ENCODE assay signal across 1 cellular context in the genomic region with DNA sequence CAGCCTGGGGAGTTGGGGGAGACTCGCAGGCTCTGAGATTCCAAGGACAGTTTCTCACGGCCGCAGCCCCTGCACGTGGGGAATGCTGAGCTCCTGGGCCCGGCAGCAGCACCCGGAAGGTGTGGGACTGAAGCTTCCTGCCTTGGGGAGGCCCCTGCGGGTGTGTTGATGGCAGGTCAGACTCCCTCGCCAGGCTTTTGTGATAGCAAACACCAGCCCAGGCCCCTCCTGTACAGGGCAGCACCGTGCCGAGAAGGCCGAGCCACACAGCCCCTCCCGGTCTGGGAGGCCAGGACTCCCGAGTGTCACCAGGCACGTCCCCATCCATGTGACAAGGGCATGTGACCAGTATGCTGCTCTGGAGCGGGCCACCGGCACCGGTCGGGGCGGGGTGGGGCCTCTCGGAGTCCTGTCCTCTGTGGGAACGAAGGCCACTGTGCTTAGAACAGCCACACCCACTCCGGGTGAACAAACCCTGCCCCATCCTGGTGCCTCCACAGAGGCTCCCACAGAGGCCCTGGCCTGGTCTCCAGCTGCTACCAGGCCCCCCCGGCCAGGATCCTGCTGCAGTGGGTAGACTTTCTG.
TF ChIP-seq lines count a peak whose summit lies in the region.

No MANE protein-coding gene starts in this region.

TF ChIP-seq in K562, 482 proteins besides CTCF, POLR2A, EP300 and RAD21 (continued from another document and continues in another):
- TF ChIP-seq, protein P1, sequence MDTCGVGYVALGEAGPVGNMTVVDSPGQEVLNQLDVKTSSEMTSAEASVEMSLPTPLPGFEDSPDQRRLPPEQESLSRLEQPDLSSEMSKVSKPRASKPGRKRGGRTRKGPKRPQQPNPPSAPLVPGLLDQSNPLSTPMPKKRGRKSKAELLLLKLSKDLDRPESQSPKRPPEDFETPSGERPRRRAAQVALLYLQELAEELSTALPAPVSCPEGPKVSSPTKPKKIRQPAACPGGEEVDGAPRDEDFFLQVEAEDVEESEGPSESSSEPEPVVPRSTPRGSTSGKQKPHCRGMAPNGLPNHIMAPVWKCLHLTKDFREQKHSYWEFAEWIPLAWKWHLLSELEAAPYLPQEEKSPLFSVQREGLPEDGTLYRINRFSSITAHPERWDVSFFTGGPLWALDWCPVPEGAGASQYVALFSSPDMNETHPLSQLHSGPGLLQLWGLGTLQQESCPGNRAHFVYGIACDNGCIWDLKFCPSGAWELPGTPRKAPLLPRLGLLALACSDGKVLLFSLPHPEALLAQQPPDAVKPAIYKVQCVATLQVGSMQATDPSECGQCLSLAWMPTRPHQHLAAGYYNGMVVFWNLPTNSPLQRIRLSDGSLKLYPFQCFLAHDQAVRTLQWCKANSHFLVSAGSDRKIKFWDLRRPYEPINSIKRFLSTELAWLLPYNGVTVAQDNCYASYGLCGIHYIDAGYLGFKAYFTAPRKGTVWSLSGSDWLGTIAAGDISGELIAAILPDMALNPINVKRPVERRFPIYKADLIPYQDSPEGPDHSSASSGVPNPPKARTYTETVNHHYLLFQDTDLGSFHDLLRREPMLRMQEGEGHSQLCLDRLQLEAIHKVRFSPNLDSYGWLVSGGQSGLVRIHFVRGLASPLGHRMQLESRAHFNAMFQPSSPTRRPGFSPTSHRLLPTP (IDR thresholded peaks at IDR 0.05; ENCODE audit: borderline replicate concordance, extremely low read depth, insufficient read length) = no peak
- peak; percentile 69 for TF ChIP-seq ZNF134 (CRISPR knock-in tag; conservative IDR thresholded peaks at IDR 0.05)
- no peak for TF ChIP-seq TEAD4 (IDR thresholded peaks at IDR 0.05; ENCODE audit: low read length)
- no peak for TF ChIP-seq TEAD4 (CRISPR knock-in tag; IDR thresholded peaks at IDR 0.05; ENCODE audit: borderline replicate concordance)
- TF ChIP-seq NFXL1 (CRISPR knock-in tag; IDR thresholded peaks at IDR 0.05) = no peak
- TF ChIP-seq ZBTB17 (CRISPR knock-in tag; IDR thresholded peaks at IDR 0.05) = 0 out of 2 replicates have a peak, but pooled peaks have one; percentile 30
- TF ChIP-seq PML (IDR thresholded peaks at IDR 0.05; ENCODE audit: low read length) = no peak
- no peak for TF ChIP-seq SMARCA4 (IDR thresholded peaks at IDR 0.05)
- no peak for TF ChIP-seq SMARCA5 (IDR thresholded peaks at IDR 0.05)
- TF ChIP-seq NR4A1 (CRISPR knock-in tag; IDR thresholded peaks at IDR 0.05) = no peak
- no peak for TF ChIP-seq NR4A1 (tag; IDR thresholded peaks at IDR 0.05)
- TF ChIP-seq, protein P2, sequence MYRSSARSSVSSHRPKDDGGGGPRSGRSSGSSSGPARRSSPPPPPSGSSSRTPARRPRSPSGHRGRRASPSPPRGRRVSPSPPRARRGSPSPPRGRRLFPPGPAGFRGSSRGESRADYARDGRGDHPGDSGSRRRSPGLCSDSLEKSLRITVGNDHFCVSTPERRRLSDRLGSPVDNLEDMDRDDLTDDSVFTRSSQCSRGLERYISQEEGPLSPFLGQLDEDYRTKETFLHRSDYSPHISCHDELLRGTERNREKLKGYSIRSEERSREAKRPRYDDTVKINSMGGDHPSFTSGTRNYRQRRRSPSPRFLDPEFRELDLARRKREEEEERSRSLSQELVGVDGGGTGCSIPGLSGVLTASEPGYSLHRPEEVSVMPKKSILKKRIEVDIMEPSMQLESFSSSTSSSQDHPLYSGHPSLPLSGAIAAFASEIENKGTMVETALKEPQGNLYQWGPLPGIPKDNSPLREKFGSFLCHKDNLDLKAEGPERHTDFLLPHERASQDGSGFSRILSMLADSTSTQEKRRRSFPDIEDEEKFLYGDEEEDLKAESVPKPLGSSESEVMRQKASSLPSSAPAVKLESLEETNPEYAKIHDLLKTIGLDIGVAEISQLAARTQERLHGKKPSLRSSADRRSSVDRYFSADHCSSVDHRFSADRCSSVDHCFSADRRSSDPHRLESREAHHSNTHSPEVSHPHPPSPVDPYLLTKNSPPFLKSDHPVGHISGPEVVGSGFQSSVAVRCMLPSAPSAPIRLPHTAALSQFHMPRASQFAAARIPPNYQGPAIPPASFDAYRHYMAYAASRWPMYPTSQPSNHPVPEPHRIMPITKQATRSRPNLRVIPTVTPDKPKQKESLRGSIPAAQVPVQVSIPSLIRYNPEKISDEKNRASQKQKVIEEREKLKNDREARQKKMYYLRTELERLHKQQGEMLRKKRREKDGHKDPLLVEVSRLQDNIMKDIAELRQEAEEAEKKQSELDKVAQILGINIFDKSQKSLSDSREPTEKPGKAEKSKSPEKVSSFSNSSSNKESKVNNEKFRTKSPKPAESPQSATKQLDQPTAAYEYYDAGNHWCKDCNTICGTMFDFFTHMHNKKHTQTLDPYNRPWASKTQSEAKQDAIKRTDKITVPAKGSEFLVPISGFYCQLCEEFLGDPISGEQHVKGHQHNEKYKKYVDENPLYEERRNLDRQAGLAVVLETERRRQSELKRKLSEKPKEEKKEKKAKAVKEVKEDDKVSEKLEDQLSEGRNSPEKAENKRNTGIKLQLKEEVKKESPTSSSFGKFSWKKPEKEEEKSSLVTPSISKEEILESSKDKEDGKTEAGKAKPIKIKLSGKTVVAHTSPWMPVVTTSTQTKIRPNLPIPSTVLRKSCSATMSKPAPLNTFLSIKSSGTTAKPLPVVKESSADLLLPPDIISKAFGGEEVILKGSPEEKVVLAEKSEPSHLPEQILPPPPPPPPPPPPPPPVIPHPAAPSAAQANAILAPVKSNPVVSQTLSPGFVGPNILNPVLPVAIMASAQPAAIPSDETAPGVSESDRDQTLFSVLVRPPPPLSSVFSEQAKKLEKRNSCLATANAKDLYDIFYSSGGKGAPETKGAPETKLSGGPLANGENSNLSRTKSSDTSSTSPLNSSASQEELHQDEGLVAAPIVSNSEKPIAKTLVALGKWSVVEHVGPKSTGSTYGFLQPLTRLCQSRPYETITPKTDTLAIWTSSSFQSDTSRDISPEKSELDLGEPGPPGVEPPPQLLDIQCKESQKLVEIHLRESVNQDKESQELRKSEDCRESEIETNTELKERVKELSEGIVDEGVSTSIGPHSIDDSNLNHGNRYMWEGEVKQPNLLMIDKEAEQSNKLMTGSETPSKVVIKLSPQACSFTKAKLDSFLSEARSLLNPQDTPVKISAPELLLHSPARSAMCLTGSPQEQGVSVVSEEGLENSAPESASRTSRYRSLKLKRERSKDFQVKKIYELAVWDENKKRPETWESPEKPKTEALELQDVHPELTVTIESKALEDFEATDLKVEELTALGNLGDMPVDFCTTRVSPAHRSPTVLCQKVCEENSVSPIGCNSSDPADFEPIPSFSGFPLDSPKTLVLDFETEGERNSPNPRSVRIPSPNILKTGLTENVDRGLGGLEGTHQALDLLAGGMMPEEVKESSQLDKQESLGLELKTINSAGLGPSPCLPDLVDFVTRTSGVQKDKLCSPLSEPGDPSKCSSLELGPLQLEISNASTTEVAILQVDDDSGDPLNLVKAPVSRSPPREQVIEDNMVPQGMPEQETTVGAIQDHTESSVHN (IDR thresholded peaks at IDR 0.05; ENCODE audit: borderline replicate concordance in 1 of 2, low read depth in 1 of 2) = no peak
- no peak for TF ChIP-seq ZNF133 (CRISPR knock-in tag; IDR thresholded peaks at IDR 0.05)
- TF ChIP-seq ZEB2 (IDR thresholded peaks at IDR 0.05) = no peak
- TF ChIP-seq ZBED1 (IDR thresholded peaks at IDR 0.05) = no peak
- TF ChIP-seq, protein P3, sequence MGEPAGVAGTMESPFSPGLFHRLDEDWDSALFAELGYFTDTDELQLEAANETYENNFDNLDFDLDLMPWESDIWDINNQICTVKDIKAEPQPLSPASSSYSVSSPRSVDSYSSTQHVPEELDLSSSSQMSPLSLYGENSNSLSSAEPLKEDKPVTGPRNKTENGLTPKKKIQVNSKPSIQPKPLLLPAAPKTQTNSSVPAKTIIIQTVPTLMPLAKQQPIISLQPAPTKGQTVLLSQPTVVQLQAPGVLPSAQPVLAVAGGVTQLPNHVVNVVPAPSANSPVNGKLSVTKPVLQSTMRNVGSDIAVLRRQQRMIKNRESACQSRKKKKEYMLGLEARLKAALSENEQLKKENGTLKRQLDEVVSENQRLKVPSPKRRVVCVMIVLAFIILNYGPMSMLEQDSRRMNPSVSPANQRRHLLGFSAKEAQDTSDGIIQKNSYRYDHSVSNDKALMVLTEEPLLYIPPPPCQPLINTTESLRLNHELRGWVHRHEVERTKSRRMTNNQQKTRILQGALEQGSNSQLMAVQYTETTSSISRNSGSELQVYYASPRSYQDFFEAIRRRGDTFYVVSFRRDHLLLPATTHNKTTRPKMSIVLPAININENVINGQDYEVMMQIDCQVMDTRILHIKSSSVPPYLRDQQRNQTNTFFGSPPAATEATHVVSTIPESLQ (CRISPR knock-in tag; IDR thresholded peaks at IDR 0.05) = no peak
- peak; percentile 18; the same call in 1 of the 2 replicates for TF ChIP-seq BHLHE40 (IDR thresholded peaks at IDR 0.05; ENCODE audit: low read length)
- 0 out of 2 replicates have a peak, but pooled peaks have one; percentile 22 for TF ChIP-seq ZNF76 (CRISPR knock-in tag; IDR thresholded peaks at IDR 0.05; ENCODE audit: borderline replicate concordance)
- TF ChIP-seq MCM7 (IDR thresholded peaks at IDR 0.05) = no peak
- peak; percentile 59 for TF ChIP-seq GABPA (tag; conservative IDR thresholded peaks at IDR 0.05; ENCODE audit: low read depth)
- TF ChIP-seq HDAC1 (IDR thresholded peaks at IDR 0.05) = no peak
- TF ChIP-seq ARNT (IDR thresholded peaks at IDR 0.05) = no peak
- TF ChIP-seq, protein P4, sequence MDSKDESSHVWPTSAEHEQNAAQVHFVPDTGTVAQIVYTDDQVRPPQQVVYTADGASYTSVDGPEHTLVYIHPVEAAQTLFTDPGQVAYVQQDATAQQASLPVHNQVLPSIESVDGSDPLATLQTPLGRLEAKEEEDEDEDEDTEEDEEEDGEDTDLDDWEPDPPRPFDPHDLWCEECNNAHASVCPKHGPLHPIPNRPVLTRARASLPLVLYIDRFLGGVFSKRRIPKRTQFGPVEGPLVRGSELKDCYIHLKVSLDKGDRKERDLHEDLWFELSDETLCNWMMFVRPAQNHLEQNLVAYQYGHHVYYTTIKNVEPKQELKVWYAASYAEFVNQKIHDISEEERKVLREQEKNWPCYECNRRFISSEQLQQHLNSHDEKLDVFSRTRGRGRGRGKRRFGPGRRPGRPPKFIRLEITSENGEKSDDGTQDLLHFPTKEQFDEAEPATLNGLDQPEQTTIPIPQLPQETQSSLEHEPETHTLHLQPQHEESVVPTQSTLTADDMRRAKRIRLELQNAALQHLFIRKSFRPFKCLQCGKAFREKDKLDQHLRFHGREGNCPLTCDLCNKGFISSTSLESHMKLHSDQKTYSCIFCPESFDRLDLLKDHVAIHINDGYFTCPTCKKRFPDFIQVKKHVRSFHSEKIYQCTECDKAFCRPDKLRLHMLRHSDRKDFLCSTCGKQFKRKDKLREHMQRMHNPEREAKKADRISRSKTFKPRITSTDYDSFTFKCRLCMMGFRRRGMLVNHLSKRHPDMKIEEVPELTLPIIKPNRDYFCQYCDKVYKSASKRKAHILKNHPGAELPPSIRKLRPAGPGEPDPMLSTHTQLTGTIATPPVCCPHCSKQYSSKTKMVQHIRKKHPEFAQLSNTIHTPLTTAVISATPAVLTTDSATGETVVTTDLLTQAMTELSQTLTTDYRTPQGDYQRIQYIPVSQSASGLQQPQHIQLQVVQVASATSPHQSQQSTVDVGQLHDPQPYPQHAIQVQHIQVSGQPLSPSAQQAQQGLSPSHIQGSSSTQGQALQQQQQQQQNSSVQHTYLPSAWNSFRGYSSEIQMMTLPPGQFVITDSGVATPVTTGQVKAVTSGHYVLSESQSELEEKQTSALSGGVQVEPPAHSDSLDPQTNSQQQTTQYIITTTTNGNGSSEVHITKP (IDR thresholded peaks at IDR 0.05; ENCODE audit: partially characterized antibody) = peak; percentile 21
- TF ChIP-seq, protein P5, sequence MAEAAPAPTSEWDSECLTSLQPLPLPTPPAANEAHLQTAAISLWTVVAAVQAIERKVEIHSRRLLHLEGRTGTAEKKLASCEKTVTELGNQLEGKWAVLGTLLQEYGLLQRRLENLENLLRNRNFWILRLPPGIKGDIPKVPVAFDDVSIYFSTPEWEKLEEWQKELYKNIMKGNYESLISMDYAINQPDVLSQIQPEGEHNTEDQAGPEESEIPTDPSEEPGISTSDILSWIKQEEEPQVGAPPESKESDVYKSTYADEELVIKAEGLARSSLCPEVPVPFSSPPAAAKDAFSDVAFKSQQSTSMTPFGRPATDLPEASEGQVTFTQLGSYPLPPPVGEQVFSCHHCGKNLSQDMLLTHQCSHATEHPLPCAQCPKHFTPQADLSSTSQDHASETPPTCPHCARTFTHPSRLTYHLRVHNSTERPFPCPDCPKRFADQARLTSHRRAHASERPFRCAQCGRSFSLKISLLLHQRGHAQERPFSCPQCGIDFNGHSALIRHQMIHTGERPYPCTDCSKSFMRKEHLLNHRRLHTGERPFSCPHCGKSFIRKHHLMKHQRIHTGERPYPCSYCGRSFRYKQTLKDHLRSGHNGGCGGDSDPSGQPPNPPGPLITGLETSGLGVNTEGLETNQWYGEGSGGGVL (CRISPR knock-in tag; IDR thresholded peaks at IDR 0.05) = no peak
- TF ChIP-seq SMARCE1 (IDR thresholded peaks at IDR 0.05) = no peak
- TF ChIP-seq CCNT2 (IDR thresholded peaks at IDR 0.05; ENCODE audit: borderline replicate concordance, extremely low read depth, insufficient read length, low read depth, low read length) = no peak
- TF ChIP-seq SRSF7 (optimal IDR thresholded peaks at IDR 0.05; ENCODE audit: low read depth, low read length) = no peak
- TF ChIP-seq, protein P6, sequence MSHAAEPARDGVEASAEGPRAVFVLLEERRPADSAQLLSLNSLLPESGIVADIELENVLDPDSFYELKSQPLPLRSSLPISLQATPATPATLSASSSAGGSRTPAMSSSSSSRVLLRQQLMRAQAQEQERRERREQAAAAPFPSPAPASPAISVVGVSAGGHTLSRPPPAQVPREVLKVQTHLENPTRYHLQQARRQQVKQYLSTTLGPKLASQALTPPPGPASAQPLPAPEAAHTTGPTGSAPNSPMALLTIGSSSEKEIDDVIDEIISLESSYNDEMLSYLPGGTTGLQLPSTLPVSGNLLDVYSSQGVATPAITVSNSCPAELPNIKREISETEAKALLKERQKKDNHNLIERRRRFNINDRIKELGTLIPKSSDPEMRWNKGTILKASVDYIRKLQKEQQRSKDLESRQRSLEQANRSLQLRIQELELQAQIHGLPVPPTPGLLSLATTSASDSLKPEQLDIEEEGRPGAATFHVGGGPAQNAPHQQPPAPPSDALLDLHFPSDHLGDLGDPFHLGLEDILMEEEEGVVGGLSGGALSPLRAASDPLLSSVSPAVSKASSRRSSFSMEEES (CRISPR knock-in tag; IDR thresholded peaks at IDR 0.05) = peak; percentile 64
- TF ChIP-seq RAD51 (IDR thresholded peaks at IDR 0.05; ENCODE audit: borderline replicate concordance, low read depth) = 0 out of 2 replicates have a peak, but pooled peaks have one; percentile 18
- TF ChIP-seq, protein P7, sequence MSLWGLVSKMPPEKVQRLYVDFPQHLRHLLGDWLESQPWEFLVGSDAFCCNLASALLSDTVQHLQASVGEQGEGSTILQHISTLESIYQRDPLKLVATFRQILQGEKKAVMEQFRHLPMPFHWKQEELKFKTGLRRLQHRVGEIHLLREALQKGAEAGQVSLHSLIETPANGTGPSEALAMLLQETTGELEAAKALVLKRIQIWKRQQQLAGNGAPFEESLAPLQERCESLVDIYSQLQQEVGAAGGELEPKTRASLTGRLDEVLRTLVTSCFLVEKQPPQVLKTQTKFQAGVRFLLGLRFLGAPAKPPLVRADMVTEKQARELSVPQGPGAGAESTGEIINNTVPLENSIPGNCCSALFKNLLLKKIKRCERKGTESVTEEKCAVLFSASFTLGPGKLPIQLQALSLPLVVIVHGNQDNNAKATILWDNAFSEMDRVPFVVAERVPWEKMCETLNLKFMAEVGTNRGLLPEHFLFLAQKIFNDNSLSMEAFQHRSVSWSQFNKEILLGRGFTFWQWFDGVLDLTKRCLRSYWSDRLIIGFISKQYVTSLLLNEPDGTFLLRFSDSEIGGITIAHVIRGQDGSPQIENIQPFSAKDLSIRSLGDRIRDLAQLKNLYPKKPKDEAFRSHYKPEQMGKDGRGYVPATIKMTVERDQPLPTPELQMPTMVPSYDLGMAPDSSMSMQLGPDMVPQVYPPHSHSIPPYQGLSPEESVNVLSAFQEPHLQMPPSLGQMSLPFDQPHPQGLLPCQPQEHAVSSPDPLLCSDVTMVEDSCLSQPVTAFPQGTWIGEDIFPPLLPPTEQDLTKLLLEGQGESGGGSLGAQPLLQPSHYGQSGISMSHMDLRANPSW (CRISPR knock-in tag; IDR thresholded peaks at IDR 0.05) = no peak
